In genomic region chr14:61088081-61088480, GRCh38 we compare ENCODE assay signal across 33 cellular contexts.
"Had no signal": no experiment of that assay in that cellular context is flagged by ENCODE, and none has a peak within 500 bp of the region (broad histone marks: within the 10 kb centered on the region; RNA-seq: fewer than 3 reads in every experiment).

No MANE protein-coding gene starts in this region.

- H3K36me3 ChIP-seq: adrenal gland, brain microvascular endothelial cell, breast epithelium, cardiac muscle cell had no signal

- H3K27ac ChIP-seq: adrenal gland, body of pancreas, brain microvascular endothelial cell, breast epithelium, cardiac muscle cell had no signal

- H3K27me3 ChIP-seq: adrenal gland, body of pancreas, brain microvascular endothelial cell, breast epithelium, cardiac muscle cell had no signal

- FAIRE-seq: astrocyte, bronchial epithelial cell, colon had no signal

- H3K9me3 ChIP-seq: body of pancreas, breast epithelium had no signal

- H3K4me1 ChIP-seq: body of pancreas, breast epithelium had no signal

- H3K4me3 ChIP-seq: adrenal gland, body of pancreas, breast epithelium, cardiac muscle cell had no signal

- ATAC-seq: activated naive CD4-positive, alpha-beta T cell treated with anti-CD3 and anti-CD28 coated beads, Interleukin-2, amount 50 U/mL, for 72 hours; activated naive CD8-positive, alpha-beta T cell treated with anti-CD3 and anti-CD28 coated beads, Interleukin-2, amount 50 U/mL, for 24 hours; activated T-cell treated with anti-CD3 and anti-CD28 coated beads, Interleukin-2, amount 50 U/mL, for 4 hours; activated T-cell treated with anti-CD3 and anti-CD28 coated beads, Interleukin-2, amount 50 U/mL, for 72 hours; activated T-helper 17 cell treated with anti-CD3 and anti-CD28 coated beads, Interleukin-2, amount 50 U/mL, for 72 hours; body of pancreas had no signal

- DNase-seq: activated effector memory CD4-positive, alpha-beta T cell treated with anti-CD3 and anti-CD28 coated beads, Interleukin-2, amount 50 U/mL, for 16 hours; activated effector memory CD4-positive, alpha-beta T cell treated with Interleukin-2 at 50 U/mL for 16 hours; activated gamma-delta T cell; activated gamma-delta T cell treated with Interleukin-2 at 50 U/mL for 16 hours; activated naive CD4-positive, alpha-beta T cell; activated naive CD4-positive, alpha-beta T cell treated with anti-CD3 and anti-CD28 coated beads for 36 hours; activated naive CD4-positive, alpha-beta T cell treated with anti-CD3 and anti-CD28 coated beads, Interleukin-2, amount 10 ng/mL, durations not matched to agents 7 days and 5 days; activated naive CD4-positive, alpha-beta T cell treated with anti-CD3 and anti-CD28 coated beads, Interleukin-2, amount 50 U/mL, for 16 hours; activated naive CD4-positive, alpha-beta T cell treated with Interleukin-2 at 50 U/mL for 16 hours; activated naive CD8-positive, alpha-beta T cell treated with anti-CD3 and anti-CD28 coated beads for 36 hours; activated naive CD8-positive, alpha-beta T cell treated with anti-CD3 and anti-CD28 coated beads, Interleukin-2, amount 10 ng/mL, durations not matched to agents 7 days and 5 days; activated naive CD8-positive, alpha-beta T cell treated with anti-CD3 and anti-CD28 coated beads, Interleukin-2, amount 50 U/mL, for 24 hours; activated T-cell treated with anti-CD3 and anti-CD28 coated beads, Interleukin-2, amount 50 U/mL, for 24 hours; activated T-cell treated with anti-CD3 and anti-CD28 coated beads, Interleukin-2, amount 50 U/mL, for 4 hours; activated T-cell treated with anti-CD3 and anti-CD28 coated beads, Interleukin-2, amount 50 U/mL, for 48 hours; activated T-cell treated with anti-CD3 and anti-CD28 coated beads, Interleukin-2, amount 50 U/mL, for 72 hours; adrenal gland; amniotic stem cell; amygdala; anterior cingulate cortex; aorta; body of pancreas; brain microvascular endothelial cell; caudate nucleus; central memory CD4-positive, alpha-beta T cell; cerebellar nuclear complex had no signal
